8 cellular contexts compared by ENCODE assay signal in the genomic region with DNA sequence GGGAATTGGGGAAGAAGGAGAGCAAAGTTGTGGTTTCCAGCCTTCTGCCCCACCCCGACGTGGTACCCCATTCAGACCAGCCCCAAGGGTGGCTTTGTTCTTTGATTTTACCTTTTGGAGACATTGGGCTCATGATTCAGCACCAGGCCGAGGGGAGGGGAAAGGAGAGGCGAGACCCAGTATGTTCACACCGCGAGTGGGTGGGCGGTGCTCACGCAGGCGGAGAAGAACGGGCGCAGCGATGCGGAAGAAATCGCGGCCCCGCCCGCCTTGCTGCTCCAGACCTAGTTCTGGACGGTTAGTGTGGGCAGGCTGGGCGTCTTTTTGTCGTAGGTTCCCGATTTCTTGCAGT. TPM values are rescaled to one million over a fixed set of nuclear protein-coding genes. Genes with fewer than 3 reads are reported as not detected.
DNase-seq lines count a peak whose midpoint lies in the region; ATAC-seq and TF ChIP-seq lines count a peak whose summit lies in the region.

No MANE protein-coding gene starts in this region.

- WGBS in body of pancreas, 2 donors: 0 to 1% methylated on average over 17 to 21 of the region's 21 CpGs
- WGBS in sigmoid colon, 2 donors: 0 to 1% methylated on average over 21 of the region's 21 CpGs

- no peak for TF ChIP-seq EP300 in sigmoid colon (IDR thresholded peaks at IDR 0.05)

- TF ChIP-seq CTCF in body of pancreas (IDR thresholded peaks at IDR 0.05): no peak
- TF ChIP-seq CTCF in sigmoid colon (IDR thresholded peaks at IDR 0.05): no peak

- DNase-seq in GM03348 (ENCODE audit: low spot score): peak; percentile 44
- DNase-seq in NCI-H1105 (lab: John Stamatoyannopoulos, UW): peak; percentile 76
- DNase-seq in T-helper 9 cell: peak; percentile 2
- DNase-seq in body of pancreas: peak; percentile 74 to 80 (median 79)
- peak; percentile 94 for DNase-seq in sigmoid colon

- peak overlapping the region; percentile 80 to 91 (median 88) for H3K27ac ChIP-seq in body of pancreas
- peak overlapping the region; percentile 88 to 97 (median 96) for H3K27ac ChIP-seq in sigmoid colon

- H3K4me3 ChIP-seq in body of pancreas: peak overlapping the region; percentile 30 to 86
- H3K4me3 ChIP-seq in iPS-15b (ENCODE audit: low read depth, low read length): peak overlapping the region; percentile 96
- peak overlapping the region; percentile 66 to 90 (median 76) for H3K4me3 ChIP-seq in sigmoid colon

- H3K36me3 ChIP-seq in body of pancreas (replicated peaks in 1 of 2; ENCODE audit: insufficient read depth in 1 of 2, low read depth in 2 of 2): no peaks in the 10 kb centered on the region
- no peaks in the 10 kb centered on the region for H3K36me3 ChIP-seq in iPS-15b (ENCODE audit: control insufficient read depth, insufficient read depth, low read length)
- H3K36me3 ChIP-seq in sigmoid colon: no peaks in the 10 kb centered on the region

- H3K27me3 ChIP-seq in body of pancreas (no peaks in the 10 kb centered on the region), iPS-15b (ENCODE audit: control insufficient read depth, insufficient read depth, low read length) (peaks cover 21% of the 10 kb centered on the region), sigmoid colon (no peaks in the 10 kb centered on the region)

- H3K4me1 ChIP-seq in body of pancreas (peaks cover 9% of the 10 kb centered on the region), iPS-15b (ENCODE audit: control insufficient read depth, insufficient read depth, low read length) (no peaks in the 10 kb centered on the region), sigmoid colon (peaks cover 0 to 17% (median 11%) of the 10 kb centered on the region in 4 donors)

- peak overlapping the region; percentile 68 for H3K9ac ChIP-seq in iPS-15b (ENCODE audit: low read depth, low read length)

- H3K9me3 ChIP-seq in body of pancreas (no peaks in the 10 kb centered on the region), iPS-15b (ENCODE audit: control insufficient read depth, insufficient read depth, low read length) (no peaks in the 10 kb centered on the region), sigmoid colon (no peaks in the 10 kb centered on the region)

- peak; percentile 76 for ATAC-seq in body of pancreas
- ATAC-seq in GM21576 (IDR thresholded peaks at IDR 0.05; ENCODE audit: unreplicated experiment): no peak
- no peak for ATAC-seq in HG02798 (IDR thresholded peaks at IDR 0.05; ENCODE audit: poor library complexity, unreplicated experiment)

- intact Hi-C loops in body of pancreas (cut with DNase I) (no loop called here), sigmoid colon (cut with DNase I) (loop anchor here (5.0 kb wide), 1 partner anchor 106 kb away; a partner anchor contains a TSS)

- TF ChIP-seq POLR2A in body of pancreas (IDR thresholded peaks at IDR 0.05) (peak in 2 of 3 donors; percentile 24 to 33), sigmoid colon (IDR thresholded peaks at IDR 0.05) (peak; percentile 26 to 60)

RNA-seq across cellular contexts. Expression of a gene that starts 1.0 kb away (rescaled TPM):
- 1 to 10 TPM in 1 of 2 donors, under 1 TPM in 1; 0.33 to 5.4 TPM for total RNA-seq in body of pancreas
- total RNA-seq in sigmoid colon: 10 to 100 TPM in 3 of 4 donors, 1 to 10 TPM in 1; 9.1 to 22.5 (median 11.3) TPM
- 1 to 10 TPM; 3.2 to 6.6 (median 6.5) TPM for polyA plus RNA-seq in sigmoid colon

RNA-seq across cellular contexts. Expression of a gene that starts 28.5 kb away (rescaled TPM):
- total RNA-seq in body of pancreas (100 to 1,000 TPM; 111 to 159 TPM), sigmoid colon (100 to 1,000 TPM; 144 to 314 (median 176) TPM)
- 10 to 100 TPM; 12.6 to 20.0 (median 19.0) TPM for polyA plus RNA-seq in sigmoid colon

Comparison
In these comparisons a context has a peak if more than half of its experiments do, and no peak if none do; other contexts are left out.
1. DNase-seq: peak in every context shown above with its lines; median percentile 94 in sigmoid colon; 79 in body of pancreas; 76 in NCI-H1105; 44 in GM03348; 2 in T-helper 9 cell.